Comparison of ENCODE assay signal across 10 cellular contexts in the genomic region with DNA sequence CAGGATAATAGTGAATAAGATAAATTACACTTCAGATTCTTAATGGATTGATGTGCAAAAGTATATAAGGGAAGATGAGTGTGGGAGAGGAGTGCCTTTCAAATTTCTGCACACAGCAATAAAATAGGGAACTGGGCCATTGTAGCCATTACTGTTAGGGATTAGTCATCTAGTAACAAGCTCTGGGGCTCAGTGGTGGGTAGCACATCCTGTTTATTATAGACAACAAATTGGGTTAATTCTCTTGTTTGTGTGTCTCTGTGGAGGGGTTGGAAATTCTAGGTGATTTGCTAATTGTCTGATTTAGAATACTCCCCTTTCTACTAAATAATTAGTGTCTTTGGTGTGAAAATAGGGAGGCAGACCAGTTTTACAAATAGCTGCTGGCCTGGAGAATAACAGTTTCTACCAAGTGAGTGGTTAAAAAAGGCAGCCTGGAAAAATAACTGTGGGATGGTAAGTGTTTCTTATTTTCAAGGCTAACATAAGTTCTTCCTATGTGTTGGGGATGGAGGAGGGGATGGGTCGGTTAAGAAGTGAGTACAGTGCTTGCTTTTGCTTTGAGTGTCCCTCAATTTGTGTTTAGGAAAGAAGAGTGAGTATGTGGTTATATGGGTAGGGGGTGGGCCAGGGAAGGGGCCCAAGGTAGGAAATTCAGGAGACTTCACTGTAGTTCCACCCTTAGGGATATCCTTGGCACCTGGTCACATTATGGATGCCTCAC. TPM values are rescaled to one million over a fixed set of nuclear protein-coding genes. Genes with fewer than 3 reads are reported as not detected.
A peak's percentile ranks its signal among the peaks of the same experiment; 100 is the strongest.
DNase-seq lines count a peak whose midpoint lies in the region; ATAC-seq, FAIRE-seq and TF ChIP-seq lines count a peak whose summit lies in the region.
"Had no signal": no experiment of that assay in that cellular context is flagged by ENCODE, and none has a peak within 500 bp of the region (broad histone marks: within the 10 kb centered on the region; RNA-seq: fewer than 3 reads in every experiment).

No MANE protein-coding gene starts in this region.

- peak; percentile 95 for ATAC-seq in GM21381 (IDR thresholded peaks at IDR 0.05; ENCODE audit: unreplicated experiment)
- peak; percentile 98 for ATAC-seq in HG03432 (IDR thresholded peaks at IDR 0.05; ENCODE audit: unreplicated experiment)

- DNase-seq in GM12892 (ENCODE audit: insufficient read length) (no peak), cerebellum (ENCODE audit: low spot score) (no peak), neural progenitor cell (ENCODE audit: low spot score) (no peak), Caco-2 (no peak), HuH-7 (ENCODE audit: low spot score) (no peak)
- DNase-seq in activated T-helper 2 cell treated with anti-CD3 and anti-CD28 coated beads, Interferon-gamma antibody, Interleukin-2, Interleukin-4, amounts not matched to agents 10 μg/mL and 5 μg/mL and 100 μg/mL, durations not matched to agents 14 hours and 24 hours and 36 hours (ENCODE audit: low spot score), result no peak
- DNase-seq: stimulated activated CD4-positive, alpha-beta T cell treated with anti-CD3 and anti-CD28 coated beads, Interleukin-2, amount 100 ng/mL, for 48 hours had no signal

- no peak overlapping the region for H3K9ac ChIP-seq in neural progenitor cell

- H3K4me3 Mint-ChIP-seq in activated T-helper 2 cell treated with anti-CD3 and anti-CD28 coated beads, Interferon-gamma antibody, Interleukin-2, Interleukin-4, amounts not matched to agents 10 μg/mL and 5 μg/mL and 100 μg/mL, durations not matched to agents 14 hours and 24 hours and 36 hours (ENCODE audit: low read depth), result no peak overlapping the region
- H3K4me3 Mint-ChIP-seq in neural progenitor cell (no peak overlapping the region), Caco-2 (ENCODE audit: unreplicated experiment) (no peak overlapping the region)

- no peaks in the 10 kb centered on the region for H3K4me1 ChIP-seq in neural progenitor cell
- H3K4me1 ChIP-seq in Caco-2, result peaks cover 14% of the 10 kb centered on the region

- H4K20me1 ChIP-seq in neural progenitor cell (ENCODE audit: low read depth), result no peaks in the 10 kb centered on the region

- H3K27ac Mint-ChIP-seq in activated T-helper 2 cell treated with anti-CD3 and anti-CD28 coated beads, Interferon-gamma antibody, Interleukin-2, Interleukin-4, amounts not matched to agents 10 μg/mL and 5 μg/mL and 100 μg/mL, durations not matched to agents 14 hours and 24 hours and 36 hours, result peak overlapping the region; percentile 29
- H3K27ac Mint-ChIP-seq in neural progenitor cell (no peak overlapping the region), Caco-2 (ENCODE audit: unreplicated experiment) (no peak overlapping the region)

- H3F3A ChIP-seq in neural progenitor cell (ENCODE audit: low read depth), result no peaks in the 10 kb centered on the region

- no peaks in the 10 kb centered on the region for H3K27me3 ChIP-seq in neural progenitor cell
- H3K27me3 ChIP-seq in Caco-2 (replicated peaks; ENCODE audit: control insufficient read depth, insufficient read depth, low read length), result no peaks in the 10 kb centered on the region

- H3K9me3 ChIP-seq in neural progenitor cell (ENCODE audit: low read depth), result no peaks in the 10 kb centered on the region
- no peaks in the 10 kb centered on the region for H3K9me3 ChIP-seq in Caco-2

- H3K9me3 Mint-ChIP-seq in activated T-helper 2 cell treated with anti-CD3 and anti-CD28 coated beads, Interferon-gamma antibody, Interleukin-2, Interleukin-4, amounts not matched to agents 10 μg/mL and 5 μg/mL and 100 μg/mL, durations not matched to agents 14 hours and 24 hours and 36 hours, result no peaks in the 10 kb centered on the region
- H3K9me3 Mint-ChIP-seq in neural progenitor cell (no peaks in the 10 kb centered on the region), Caco-2 (ENCODE audit: unreplicated experiment) (no peaks in the 10 kb centered on the region)

- H3K4me2 ChIP-seq in neural progenitor cell, result no peak overlapping the region

- CTCF ChIA-PET in Caco-2 (lab: Charles Lee), result no interaction called here

- TF ChIP-seq POLR2A in GM12892 (IDR thresholded peaks at IDR 0.05; ENCODE audit: low read depth, low read length), result no peak

- no peaks in the 10 kb centered on the region for H3K79me2 ChIP-seq in neural progenitor cell (ENCODE audit: low read depth)

- H3K36me3 Mint-ChIP-seq in activated T-helper 2 cell treated with anti-CD3 and anti-CD28 coated beads, Interferon-gamma antibody, Interleukin-2, Interleukin-4, amounts not matched to agents 10 μg/mL and 5 μg/mL and 100 μg/mL, durations not matched to agents 14 hours and 24 hours and 36 hours (ENCODE audit: low read depth), result no peaks in the 10 kb centered on the region
- no peaks in the 10 kb centered on the region for H3K36me3 Mint-ChIP-seq in neural progenitor cell
- no peaks in the 10 kb centered on the region for H3K36me3 Mint-ChIP-seq in Caco-2 (ENCODE audit: insufficient read depth, unreplicated experiment)

- peak; percentile 69 for FAIRE-seq in GM12892 (lab: Jason Lieb, UNC)
- FAIRE-seq: islet of Langerhans had no signal

- no peaks in the 10 kb centered on the region for H3K27me3 Mint-ChIP-seq in activated T-helper 2 cell treated with anti-CD3 and anti-CD28 coated beads, Interferon-gamma antibody, Interleukin-2, Interleukin-4, amounts not matched to agents 10 μg/mL and 5 μg/mL and 100 μg/mL, durations not matched to agents 14 hours and 24 hours and 36 hours (ENCODE audit: low read depth)
- no peaks in the 10 kb centered on the region for H3K27me3 Mint-ChIP-seq in neural progenitor cell (ENCODE audit: insufficient read depth, low read depth)
- H3K27me3 Mint-ChIP-seq in Caco-2 (ENCODE audit: insufficient read depth, unreplicated experiment), result no peaks in the 10 kb centered on the region

- intact Hi-C loops in activated T-helper 2 cell treated with anti-CD3 and anti-CD28 coated beads, Interferon-gamma antibody, Interleukin-2, Interleukin-4, amounts not matched to agents 10 μg/mL and 5 μg/mL and 100 μg/mL, durations not matched to agents 14 hours and 24 hours and 36 hours (cut with micrococcal nuclease), result no loop called here
- intact Hi-C loops in Caco-2 (cut with micrococcal nuclease; ENCODE audit: unreplicated experiment), result no loop called here

- H3K27ac ChIP-seq in neural progenitor cell, result no peak overlapping the region

- H3K36me3 ChIP-seq in neural progenitor cell, result no peaks in the 10 kb centered on the region
- H3K36me3 ChIP-seq in Caco-2 (ENCODE audit: control insufficient read depth, insufficient read depth, low read length), result no peaks in the 10 kb centered on the region

- POLR2A ChIA-PET in Caco-2 (lab: Charles Lee), result no interaction called here

- no peak for TF ChIP-seq CTCF in neural progenitor cell (IDR thresholded peaks at IDR 0.05)
- TF ChIP-seq CTCF in Caco-2 (IDR thresholded peaks at IDR 0.05; ENCODE audit: insufficient read depth in 1 of 2, low read depth in 1 of 2, low read length in 1 of 2, severe bottlenecking in 1 of 2, unreplicated experiment in 1 of 2), result no peak

- H3K4me1 Mint-ChIP-seq in activated T-helper 2 cell treated with anti-CD3 and anti-CD28 coated beads, Interferon-gamma antibody, Interleukin-2, Interleukin-4, amounts not matched to agents 10 μg/mL and 5 μg/mL and 100 μg/mL, durations not matched to agents 14 hours and 24 hours and 36 hours (ENCODE audit: low read depth), result peaks cover 14% of the 10 kb centered on the region
- no peaks in the 10 kb centered on the region for H3K4me1 Mint-ChIP-seq in neural progenitor cell
- peaks cover 8% of the 10 kb centered on the region for H3K4me1 Mint-ChIP-seq in Caco-2 (ENCODE audit: low read depth, unreplicated experiment)

- H2AFZ ChIP-seq in neural progenitor cell (replicated peaks), result no peak overlapping the region

- no peak overlapping the region for H3K4me3 ChIP-seq in neural progenitor cell
- H3K4me3 ChIP-seq in Caco-2 (ENCODE audit: low read depth, low read length), result no peak overlapping the region

- no TSS peak for BruUV-seq in Caco-2 (replicated peaks; lab: Mats Ljungman, UMichigan)

RNA-seq across cellular contexts. Expression of a gene that starts 43.3 kb away (rescaled TPM):
- 27.4 TPM for polyA plus RNA-seq in GM12892 (2012; ENCODE audit: missing spikeins)
- total RNA-seq in activated T-helper 2 cell treated with anti-CD3 and anti-CD28 coated beads, Interferon-gamma antibody, Interleukin-2, Interleukin-4, amounts not matched to agents 10 μg/mL and 5 μg/mL and 100 μg/mL, durations not matched to agents 14 hours and 24 hours and 36 hours, result 82.2 and 83.6 TPM in 2 replicates
- 50.7 TPM for total RNA-seq in cerebellum
- total RNA-seq in neural progenitor cell (ENCODE audit: low replicate concordance), result 59.9 and 75.6 TPM in 2 replicates
- total RNA-seq in Caco-2 (2022), result 98.0 and 99.7 TPM in 2 replicates
